In the genomic region with DNA sequence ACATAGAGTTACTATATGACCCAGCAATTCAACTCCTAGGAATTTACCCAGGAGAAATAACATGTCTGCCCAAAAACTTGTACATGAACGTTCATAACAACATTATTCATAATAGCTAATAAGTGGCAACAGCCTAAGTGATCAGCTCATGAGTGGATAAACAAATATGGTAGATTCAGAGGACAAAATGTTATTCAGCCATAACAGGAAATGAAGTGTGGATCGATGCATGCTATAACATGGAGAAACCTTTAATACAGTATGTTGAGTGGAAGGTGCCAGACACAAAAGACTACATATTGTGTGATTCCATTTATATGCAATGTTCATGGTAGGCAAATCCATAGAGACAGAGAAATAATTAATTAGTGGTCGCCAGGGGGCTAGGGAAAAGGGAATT, we compare ENCODE assay signal across 23 cellular contexts. TPM values are rescaled to one million over a fixed set of nuclear protein-coding genes. Genes with fewer than 3 reads are reported as not detected.
DNase-seq lines count a peak whose midpoint lies in the region; ATAC-seq, FAIRE-seq and TF ChIP-seq lines count a peak whose summit lies in the region.
"Had no signal": no experiment of that assay in that cellular context is flagged by ENCODE, and none has a peak within 500 bp of the region (broad histone marks: within the 10 kb centered on the region; RNA-seq: fewer than 3 reads in every experiment).

No MANE protein-coding gene starts in this region.

- no peak for TF ChIP-seq EP300 in A549 (IDR thresholded peaks at IDR 0.05)

- WGBS in A549 (ENCODE audit: missing lambda C conversion rate): 82% methylated on average over 3 of the region's 3 CpGs

- no peaks in the 10 kb centered on the region for H3K27me3 ChIP-seq in OCI-LY3 (ENCODE audit: low read depth, low read length)
- H3K27me3 ChIP-seq: BE2C; BLaER1 treated with 17β-estradiol and CSF1 and Interleukin-3, amounts not matched to agents 10 nM and 100 nM had no signal

- CTCF ChIA-PET in A549 (lab: Yijun Ruan, JAX): interaction anchor here (0.6 kb wide), 1 partner anchor 20 kb away, joined by 4 read pairs; no protein-coding TSS in a partner anchor

- H3K4me1 Mint-ChIP-seq in activated naive CD4-positive, alpha-beta T cell treated with anti-CD3 and anti-CD28 coated beads, Interleukin-2, amount 50 U/mL, for 24 hours: peaks cover 40% of the 10 kb centered on the region

- no peaks in the 10 kb centered on the region for H3K27me3 Mint-ChIP-seq in activated naive CD4-positive, alpha-beta T cell treated with anti-CD3 and anti-CD28 coated beads, Interleukin-2, amount 50 U/mL, for 24 hours
- H3K27me3 Mint-ChIP-seq: CD4-positive, alpha-beta T cell; CD8-positive, alpha-beta memory T cell had no signal

- peak overlapping the region; percentile 8 for H3K27ac Mint-ChIP-seq in activated naive CD4-positive, alpha-beta T cell treated with anti-CD3 and anti-CD28 coated beads, Interleukin-2, amount 50 U/mL, for 24 hours
- H3K27ac Mint-ChIP-seq: CD14-positive monocyte; CD4-positive, alpha-beta T cell had no signal

- no peak overlapping the region for H3K9ac ChIP-seq in OCI-LY3 (ENCODE audit: low read length)
- H3K9ac ChIP-seq: BLaER1 treated with 17β-estradiol and CSF1 and Interleukin-3, amounts not matched to agents 10 nM and 100 nM had no signal

- H3K4me3 ChIP-seq in A549 (no peak overlapping the region), OCI-LY3 (ENCODE audit: low read length) (0 out of 2 replicates have a peak overlapping the region, but pooled peaks have one; percentile 63)
- H3K4me3 ChIP-seq: BLaER1 treated with 17β-estradiol and CSF1 and Interleukin-3, amounts not matched to agents 10 nM and 100 nM; HAP-1 had no signal

- peaks cover 16% of the 10 kb centered on the region for H3K36me3 Mint-ChIP-seq in activated naive CD4-positive, alpha-beta T cell treated with anti-CD3 and anti-CD28 coated beads, Interleukin-2, amount 50 U/mL, for 24 hours

- H3K9me3 ChIP-seq in A549: no peaks in the 10 kb centered on the region
- H3K9me3 ChIP-seq in OCI-LY3 (ENCODE audit: insufficient read depth, low read length): no peaks in the 10 kb centered on the region
- H3K9me3 ChIP-seq: BE2C, HAP-1 had no signal

- peaks cover 14% of the 10 kb centered on the region; the same call in 1 of the 2 replicates for H3K79me2 ChIP-seq in OCI-LY3 (ENCODE audit: low read length)

- FAIRE-seq in A549 (lab: Jason Lieb, UNC) (no peak), GM19239 (lab: Jason Lieb, UNC) (peak; percentile 4)
- FAIRE-seq: A204.1, D721Med, H54 had no signal

- H4K20me1 ChIP-seq in OCI-LY3 (ENCODE audit: insufficient read depth, low read length): peaks cover 5% of the 10 kb centered on the region; the same call in 1 of the 2 replicates
- H4K20me1 ChIP-seq: BLaER1 treated with 17β-estradiol and CSF1 and Interleukin-3, amounts not matched to agents 10 nM and 100 nM had no signal

- peaks cover 9% of the 10 kb centered on the region for H3K36me3 ChIP-seq in OCI-LY3 (replicated peaks; ENCODE audit: low read depth, low read length)
- H3K36me3 ChIP-seq: BE2C; BLaER1 treated with 17β-estradiol and CSF1 and Interleukin-3, amounts not matched to agents 10 nM and 100 nM; HAP-1 had no signal

- TF ChIP-seq CTCF in A549 (IDR thresholded peaks at IDR 0.05) (no peak), OCI-LY3 (IDR thresholded peaks at IDR 0.05; ENCODE audit: low read depth, low read length) (no peak)

- ATAC-seq in A549 (no peak), GM18519 (IDR thresholded peaks at IDR 0.05; ENCODE audit: low FRiP score, unreplicated experiment) (no peak)

- H3K27ac ChIP-seq in A549 (no peak overlapping the region), OCI-LY3 (ENCODE audit: low read length) (peak overlapping the region; percentile 89; the same call in 1 of the 2 replicates)
- H3K27ac ChIP-seq: 22Rv1; BLaER1 treated with 17β-estradiol and CSF1 and Interleukin-3, amounts not matched to agents 10 nM and 100 nM had no signal

- POLR2A ChIA-PET in A549 (lab: Yijun Ruan, JAX): no interaction called here

- H2AFZ ChIP-seq in OCI-LY3 (ENCODE audit: low read depth, low read length): no peak overlapping the region

- H3K9me3 Mint-ChIP-seq in activated naive CD4-positive, alpha-beta T cell treated with anti-CD3 and anti-CD28 coated beads, Interleukin-2, amount 50 U/mL, for 24 hours: peaks cover 5% of the 10 kb centered on the region
- H3K9me3 Mint-ChIP-seq: CD4-positive, alpha-beta T cell; CD8-positive, alpha-beta memory T cell had no signal

- H3K4me1 ChIP-seq in A549 (no peaks in the 10 kb centered on the region), OCI-LY3 (ENCODE audit: low read length) (peaks cover 38% of the 10 kb centered on the region)
- H3K4me1 ChIP-seq: BE2C, HAP-1 had no signal

- TF ChIP-seq RAD21 in A549 (conservative IDR thresholded peaks at IDR 0.05 in 1 of 2, IDR thresholded peaks at IDR 0.05 in 1 of 2): no peak

- no peak overlapping the region for H3K4me2 ChIP-seq in A549
- peak overlapping the region; percentile 85 for H3K4me2 ChIP-seq in OCI-LY3 (ENCODE audit: low read length)
- H3K4me2 ChIP-seq: BLaER1 treated with 17β-estradiol and CSF1 and Interleukin-3, amounts not matched to agents 10 nM and 100 nM had no signal

- H3K4me3 Mint-ChIP-seq in activated naive CD4-positive, alpha-beta T cell treated with anti-CD3 and anti-CD28 coated beads, Interleukin-2, amount 50 U/mL, for 24 hours: peak overlapping the region; percentile 0
- H3K4me3 Mint-ChIP-seq: CD14-positive monocyte; CD4-positive, alpha-beta T cell; CD8-positive, alpha-beta memory T cell had no signal

- no peak for TF ChIP-seq POLR2A in A549 (IDR thresholded peaks at IDR 0.05; ENCODE audit: low read length)

- no peak for DNase-seq in activated naive CD4-positive, alpha-beta T cell treated with anti-CD3 and anti-CD28 coated beads, Interleukin-2, amount 50 U/mL, for 16 hours
- DNase-seq in A549 (ENCODE audit: low read depth in 1 of 2, low spot score in 1 of 2) (no peak), GM19239 (ENCODE audit: insufficient read length, low spot score) (no peak)
- DNase-seq in activated CD8-positive, alpha-beta memory T cell treated with anti-CD3 and anti-CD28 coated beads for 24 hours: no peak
- DNase-seq: ACHN; AML-193; BE2C; CD4-positive, alpha-beta T cell; CD8-positive, alpha-beta memory T cell; DMS 273 treated with DMSO at 0.1 percent for 48 hours; DMS79; GF-D8; GOT3 had no signal

TF ChIP-seq in A549, 52 proteins besides CTCF, POLR2A, EP300 and RAD21:
- TF ChIP-seq ZFP36 (IDR thresholded peaks at IDR 0.05; ENCODE audit: borderline replicate concordance, partially characterized antibody) (peak; percentile 10), KDM1A (IDR thresholded peaks at IDR 0.05; ENCODE audit: low read depth) (no peak)

RNA-seq across cellular contexts. Expression of a gene that starts 22.3 kb away (rescaled TPM):
- polyA plus RNA-seq in A549 (2011; rRNA removed): 73.0 and 79.5 TPM in 2 replicates
- 14.9 and 18.7 TPM in 2 replicates for polyA plus RNA-seq in A549 (2012; cell fraction: cytosol; rRNA removed)
- polyA plus RNA-seq in A549 (2012; cell fraction: nucleus; rRNA removed): 10.0 and 13.8 TPM in 2 replicates
- polyA plus RNA-seq in A549 (2017; fragmentation: RNase III; extraction: RNeasy Plus Mini Kit Qiagen cat#74134 plus additional on column Dnase treatment): 46.5 to 48.8 TPM (median 48.2 TPM) in 3 replicates
- polyA minus RNA-seq in A549 (2011; rRNA and poly(A)+ RNA removed): 82.2 and 84.0 TPM in 2 replicates
